20 cellular contexts compared by ENCODE assay signal in genomic region chr5:131505237-131505908, GRCh38.
DNase-seq lines count a peak whose midpoint lies in the region; ATAC-seq and TF ChIP-seq lines count a peak whose summit lies in the region.
"Had no signal": no experiment of that assay in that cellular context is flagged by ENCODE, and none has a peak within 500 bp of the region (broad histone marks: within the 10 kb centered on the region; RNA-seq: fewer than 3 reads in every experiment).

No MANE protein-coding gene starts in this region.

- H3K4me1 Mint-ChIP-seq in activated T-cell treated with anti-CD3 and anti-CD28 coated beads, Interleukin-2, amount 50 U/mL, for 24 hours (ENCODE audit: low read depth) = peaks cover 16% of the 10 kb centered on the region
- H3K4me1 Mint-ChIP-seq: H9 had no signal

- intact Hi-C loops in spleen (cut with DNase I; ENCODE audit: low total_unique reads) = no loop called here

- DNase-seq in activated T-cell treated with anti-CD3 and anti-CD28 coated beads, Interleukin-2, amount 50 U/mL, for 24 hours = no peak
- no peak for DNase-seq in activated T-cell treated with anti-CD3 and anti-CD28 coated beads, Interleukin-2, amount 50 U/mL, for 48 hours
- DNase-seq in Karpas-422 (no peak), fibroblast of mammary gland (ENCODE audit: low read depth) (peak; percentile 10), spleen (no peak), NCI-H1436 (lab: John Stamatoyannopoulos, UW) (no peak), middle frontal gyrus (ENCODE audit: extremely low spot score, low spot score) (no peak)
- DNase-seq: amygdala; cortex of kidney; esophagus squamous epithelium; H9; naive thymus-derived CD8-positive, alpha-beta T cell; NCI-H2029; NCI-H69; Peyer's patch; right lobe of liver; stimulated activated CD4-positive, alpha-beta T cell treated with anti-CD3 and anti-CD28 coated beads, Interleukin-4, amount 100 ng/mL, for 1 hour had no signal

- TF ChIP-seq POLR2A in spleen (IDR thresholded peaks at IDR 0.05) = no peak

- TF ChIP-seq CTCF in fibroblast of mammary gland (conservative IDR thresholded peaks at IDR 0.05; ENCODE audit: control insufficient read depth, insufficient read depth, low read depth, low read length) (no peak), spleen (IDR thresholded peaks at IDR 0.05 in 8 of 11, conservative IDR thresholded peaks at IDR 0.05 in 3 of 11) (no peak)

- H3K36me3 ChIP-seq in Karpas-422 (ENCODE audit: insufficient read depth, low read length) (peaks cover 38% of the 10 kb centered on the region; the same call in 1 of the 2 replicates), spleen (peaks cover 0 to 96% (median 27%) of the 10 kb centered on the region in 6 donors)

- H4K20me1 ChIP-seq in Karpas-422 (ENCODE audit: insufficient read depth, low read depth, low read length) = no peaks in the 10 kb centered on the region

- H3K9me3 Mint-ChIP-seq in activated T-cell treated with anti-CD3 and anti-CD28 coated beads, Interleukin-2, amount 50 U/mL, for 24 hours = no peaks in the 10 kb centered on the region
- H3K9me3 Mint-ChIP-seq: H9; naive thymus-derived CD8-positive, alpha-beta T cell had no signal

- H3K4me3 Mint-ChIP-seq in activated T-cell treated with anti-CD3 and anti-CD28 coated beads, Interleukin-2, amount 50 U/mL, for 24 hours = no peak overlapping the region
- H3K4me3 Mint-ChIP-seq: H9; naive thymus-derived CD8-positive, alpha-beta T cell had no signal

- H3K9me3 ChIP-seq in Karpas-422 (ENCODE audit: low read length) (no peaks in the 10 kb centered on the region), spleen (no peaks in the 10 kb centered on the region)
- H3K9me3 ChIP-seq: esophagus squamous epithelium, Peyer's patch, right lobe of liver had no signal

- no peak overlapping the region for H3K9ac ChIP-seq in Karpas-422 (ENCODE audit: low read length)

- no peaks in the 10 kb centered on the region for H3K9me2 ChIP-seq in Karpas-422 (replicated peaks; ENCODE audit: insufficient read depth, low read length)

- peak overlapping the region; percentile 50 for H3K4me2 ChIP-seq in Karpas-422 (ENCODE audit: low read depth, low read length, poor library complexity, severe bottlenecking)
- H3K4me2 ChIP-seq: hepatocyte had no signal

- no peak overlapping the region for H2AFZ ChIP-seq in Karpas-422 (ENCODE audit: low read length)
- H2AFZ ChIP-seq: hepatocyte had no signal

- H3K4me3 ChIP-seq in Karpas-422 (ENCODE audit: low read length) = no peak overlapping the region
- H3K4me3 ChIP-seq in fibroblast of mammary gland (ENCODE audit: control insufficient read depth, low read depth, low read length) = no peak overlapping the region
- no peak overlapping the region for H3K4me3 ChIP-seq in spleen
- H3K4me3 ChIP-seq: esophagus squamous epithelium, hepatocyte, Peyer's patch, right lobe of liver had no signal

- ATAC-seq in GM19455 (IDR thresholded peaks at IDR 0.05; ENCODE audit: unreplicated experiment) = no peak
- ATAC-seq: activated CD4-positive, CD25-positive, alpha-beta regulatory T cell treated with anti-CD3 and anti-CD28 coated beads, Interleukin-2, amount 50 U/mL, for 24 hours; naive thymus-derived CD8-positive, alpha-beta T cell had no signal

- peak overlapping the region; percentile 63 for H3K27ac ChIP-seq in Karpas-422 (ENCODE audit: low read length)
- H3K27ac ChIP-seq in spleen = peak overlapping the region in 5 of 8 donors; percentile 34 to 60 (median 49)
- H3K27ac ChIP-seq: esophagus squamous epithelium, hepatocyte, Peyer's patch, right lobe of liver had no signal

- 68 to 85% (median 81%) methylated on average over 1 of the region's 1 CpG for WGBS in spleen, 5 donors

- H3K4me1 ChIP-seq in Karpas-422 (ENCODE audit: low read length) (peaks cover 31% of the 10 kb centered on the region), spleen (peaks cover 0 to 28% (median 0%) of the 10 kb centered on the region in 6 donors)
- H3K4me1 ChIP-seq: esophagus squamous epithelium, Peyer's patch, right lobe of liver had no signal

- no peaks in the 10 kb centered on the region for H3K27me3 ChIP-seq in Karpas-422 (ENCODE audit: low read length)
- H3K27me3 ChIP-seq in spleen (replicated peaks in 1 of 7) = no peaks in the 10 kb centered on the region
- H3K27me3 ChIP-seq: esophagus squamous epithelium, hepatocyte, Peyer's patch, right lobe of liver had no signal

- H3K79me2 ChIP-seq in Karpas-422 (ENCODE audit: low read length) = peaks cover 61% of the 10 kb centered on the region
- H3K79me2 ChIP-seq: hepatocyte had no signal

- H3K36me3 Mint-ChIP-seq in activated T-cell treated with anti-CD3 and anti-CD28 coated beads, Interleukin-2, amount 50 U/mL, for 24 hours (ENCODE audit: low read depth) = peaks cover 78% of the 10 kb centered on the region

- H3K27ac Mint-ChIP-seq in activated T-cell treated with anti-CD3 and anti-CD28 coated beads, Interleukin-2, amount 50 U/mL, for 24 hours = peak overlapping the region; percentile 14
- H3K27ac Mint-ChIP-seq: H9 had no signal

- no peaks in the 10 kb centered on the region for H3K27me3 Mint-ChIP-seq in activated T-cell treated with anti-CD3 and anti-CD28 coated beads, Interleukin-2, amount 50 U/mL, for 24 hours
- H3K27me3 Mint-ChIP-seq: naive thymus-derived CD8-positive, alpha-beta T cell had no signal
